Comparison of ENCODE assay signal across 8 cellular contexts in genomic region chr14:37594238-37594915, GRCh38. TPM values are rescaled to one million over a fixed set of nuclear protein-coding genes. Genes with fewer than 3 reads are reported as not detected.
DNase-seq lines count a peak whose midpoint lies in the region; ATAC-seq and TF ChIP-seq lines count a peak whose summit lies in the region.

No MANE protein-coding gene starts in this region.

- H3K27ac Mint-ChIP-seq in activated naive CD8-positive, alpha-beta T cell treated with anti-CD3 and anti-CD28 coated beads for 36 hours, result peak overlapping the region; percentile 31

- H3K36me3 Mint-ChIP-seq in activated naive CD8-positive, alpha-beta T cell treated with anti-CD3 and anti-CD28 coated beads for 36 hours, result peaks cover 31% of the 10 kb centered on the region

- peaks cover 91% of the 10 kb centered on the region for H3K27me3 Mint-ChIP-seq in activated naive CD8-positive, alpha-beta T cell treated with anti-CD3 and anti-CD28 coated beads for 36 hours

- no peaks in the 10 kb centered on the region for H3K9me3 ChIP-seq in HUES6 (ENCODE audit: control insufficient read depth, insufficient read depth, low read depth, low read length)

- H3K4me1 ChIP-seq in HUES6 (ENCODE audit: control insufficient read depth, insufficient read depth, low read length), result peaks cover 24% of the 10 kb centered on the region

- ATAC-seq in HG02798 (IDR thresholded peaks at IDR 0.05; ENCODE audit: poor library complexity, unreplicated experiment) (no peak), GM21360 (IDR thresholded peaks at IDR 0.05; ENCODE audit: unreplicated experiment) (no peak)

- H3K36me3 ChIP-seq in HUES6 (ENCODE audit: control insufficient read depth, insufficient read depth, low read length), result no peaks in the 10 kb centered on the region

- H3K27me3 ChIP-seq in HUES6 (ENCODE audit: control insufficient read depth, insufficient read depth, low read length), result peaks cover 100% of the 10 kb centered on the region

- H3K27ac ChIP-seq in HUES6 (ENCODE audit: low read depth, low read length), result no peak overlapping the region

- peaks cover 16% of the 10 kb centered on the region for H3K4me1 Mint-ChIP-seq in activated naive CD8-positive, alpha-beta T cell treated with anti-CD3 and anti-CD28 coated beads for 36 hours

- H3K4me3 ChIP-seq in HUES6 (ENCODE audit: low read depth, low read length), result peak overlapping the region; percentile 54
- peak overlapping the region; percentile 44 for H3K4me3 ChIP-seq in retinal pigment epithelial cell (ENCODE audit: low read length)

- peak overlapping the region; percentile 40 for H3K4me3 Mint-ChIP-seq in activated naive CD8-positive, alpha-beta T cell treated with anti-CD3 and anti-CD28 coated beads for 36 hours

- DNase-seq in DMS153 treated with DMSO at 0.1 percent for 48 hours (lab: John Stamatoyannopoulos, UW; ENCODE audit: unreplicated experiment), result peak; percentile 85
- DNase-seq in NCI-H774 (lab: John Stamatoyannopoulos, UW), result peak; percentile 85
- DNase-seq in activated naive CD8-positive, alpha-beta T cell treated with anti-CD3 and anti-CD28 coated beads for 36 hours, result peak; percentile 34
- peak; percentile 74 for DNase-seq in hepatic stellate cell (ENCODE audit: low spot score)
- no peak for DNase-seq in retinal pigment epithelial cell (ENCODE audit: low read depth)

- H3K9me3 Mint-ChIP-seq in activated naive CD8-positive, alpha-beta T cell treated with anti-CD3 and anti-CD28 coated beads for 36 hours, result peaks cover 18% of the 10 kb centered on the region

- TF ChIP-seq CTCF in retinal pigment epithelial cell (conservative IDR thresholded peaks at IDR 0.05; ENCODE audit: low read depth, low read length), result peak; percentile 87

- no peak overlapping the region for H3K9ac ChIP-seq in HUES6 (ENCODE audit: low read length)

RNA-seq across cellular contexts. Expression of gene FOXA1, which starts 0.7 kb away (rescaled TPM):
- not detected for total RNA-seq in activated naive CD8-positive, alpha-beta T cell treated with anti-CD3 and anti-CD28 coated beads for 36 hours

RNA-seq across cellular contexts. Expression of gene TTC6, which starts 1.1 kb away (rescaled TPM):
- total RNA-seq in activated naive CD8-positive, alpha-beta T cell treated with anti-CD3 and anti-CD28 coated beads for 36 hours, result not detected
